18 cellular contexts compared by ENCODE assay signal in the genomic region with DNA sequence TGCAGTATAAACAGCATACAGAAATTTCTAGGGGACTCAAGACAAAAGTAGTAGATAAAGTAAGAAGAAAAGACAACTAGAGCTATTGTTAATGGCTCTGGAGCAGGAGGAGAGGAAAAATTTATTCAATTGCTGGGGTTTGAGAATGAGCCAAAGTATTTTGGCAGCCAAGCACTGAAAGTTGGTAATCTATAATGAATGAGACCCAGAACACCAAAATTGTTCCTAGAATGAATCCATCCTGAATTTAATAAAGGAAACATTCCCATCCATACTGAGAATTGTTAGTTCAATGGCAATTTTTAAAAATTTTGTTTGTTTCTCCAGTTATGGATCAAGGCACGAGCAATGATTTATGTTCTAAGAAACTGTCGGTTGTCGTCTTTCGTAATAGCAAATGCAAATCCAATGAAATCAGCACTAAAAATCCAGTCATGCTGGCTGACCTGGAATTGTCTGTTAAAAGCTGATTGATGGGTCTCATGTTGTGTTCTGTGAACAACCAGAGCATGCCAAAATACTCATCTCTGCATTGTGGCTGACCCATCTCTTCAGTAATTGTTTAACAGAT.
DNase-seq lines count a peak whose midpoint lies in the region; ATAC-seq and TF ChIP-seq lines count a peak whose summit lies in the region.
"Had no signal": no experiment of that assay in that cellular context is flagged by ENCODE, and none has a peak within 500 bp of the region (broad histone marks: within the 10 kb centered on the region; RNA-seq: fewer than 3 reads in every experiment).

No MANE protein-coding gene starts in this region.

- DNase-seq in PC-3 (peak; percentile 20), cardiac fibroblast (ENCODE audit: low read depth in 2 of 2) (peak; percentile 44 to 62), kidney tubule cell (ENCODE audit: low spot score) (peak; percentile 61), osteocyte (ENCODE audit: extremely low spot score, unreplicated experiment) (no peak), HUDEP-2 (lab: John Stamatoyannopoulos, UW; ENCODE audit: unreplicated experiment in 76 of 76) (no peak)
- DNase-seq: activated CD4-positive, alpha-beta T cell treated with anti-CD3 and anti-CD28 coated beads for 48 hours; DMS53; glutamatergic neuron; islet precursor cell; NCI-H2081 treated with DMSO at 0.1 percent for 48 hours; transverse colon had no signal

- H3K4me1 Mint-ChIP-seq in osteocyte (ENCODE audit: unreplicated experiment): no peaks in the 10 kb centered on the region
- H3K4me1 Mint-ChIP-seq: activated naive CD4-positive, alpha-beta T cell treated with anti-CD3 and anti-CD28 coated beads, Interleukin-2, amount 50 U/mL, for 24 hours; IgD-negative memory B cell had no signal

- H3K4me2 ChIP-seq in PC-3 (ENCODE audit: low read length): no peak overlapping the region

- H3K9me3 ChIP-seq in PC-3 (ENCODE audit: low read length) (no peaks in the 10 kb centered on the region), subcutaneous abdominal adipose tissue (ENCODE audit: control insufficient read depth in 5 of 5, low read length in 5 of 5) (no peaks in the 10 kb centered on the region)
- H3K9me3 ChIP-seq: neutrophil, transverse colon had no signal

- H3K79me2 ChIP-seq in PC-3 (ENCODE audit: low read length): no peaks in the 10 kb centered on the region

- H3K4me1 ChIP-seq in PC-3 (ENCODE audit: insufficient read depth, low read length) (no peaks in the 10 kb centered on the region), subcutaneous abdominal adipose tissue (ENCODE audit: control insufficient read depth in 5 of 5, insufficient read depth in 5 of 5, low read length in 5 of 5) (peaks cover 2 to 33% (median 25%) of the 10 kb centered on the region in 5 donors)

- H3K4me3 Mint-ChIP-seq in osteocyte (ENCODE audit: unreplicated experiment): no peak overlapping the region
- H3K4me3 Mint-ChIP-seq: activated naive CD4-positive, alpha-beta T cell treated with anti-CD3 and anti-CD28 coated beads, Interleukin-2, amount 50 U/mL, for 24 hours; IgD-negative memory B cell had no signal

- no peak overlapping the region for H3K27ac ChIP-seq in PC-3 (ENCODE audit: low read length)
- H3K27ac ChIP-seq in subcutaneous abdominal adipose tissue (ENCODE audit: low read depth, low read length): peak overlapping the region; percentile 70
- H3K27ac ChIP-seq: neutrophil, SK-N-MC, transverse colon had no signal

- intact Hi-C loops in PC-3 (cut with micrococcal nuclease): no loop called here

- H3K27me3 Mint-ChIP-seq in osteocyte (ENCODE audit: unreplicated experiment): no peaks in the 10 kb centered on the region
- H3K27me3 Mint-ChIP-seq: activated naive CD4-positive, alpha-beta T cell treated with anti-CD3 and anti-CD28 coated beads, Interleukin-2, amount 50 U/mL, for 24 hours had no signal

- CTCF ChIA-PET in PC-3 (lab: Charles Lee): no interaction called here

- H3K36me3 ChIP-seq in PC-3 (ENCODE audit: low read depth, low read length) (no peaks in the 10 kb centered on the region), subcutaneous abdominal adipose tissue (ENCODE audit: control insufficient read depth in 5 of 5, insufficient read depth in 5 of 5, low read length in 5 of 5) (no peaks in the 10 kb centered on the region)
- H3K36me3 ChIP-seq: neutrophil, transverse colon had no signal

- no peaks in the 10 kb centered on the region for H4K20me1 ChIP-seq in PC-3 (ENCODE audit: low read length)

- H3K36me3 Mint-ChIP-seq in osteocyte (ENCODE audit: unreplicated experiment): no peaks in the 10 kb centered on the region
- H3K36me3 Mint-ChIP-seq: activated naive CD4-positive, alpha-beta T cell treated with anti-CD3 and anti-CD28 coated beads, Interleukin-2, amount 50 U/mL, for 24 hours; IgD-negative memory B cell had no signal

- H2AFZ ChIP-seq in PC-3 (ENCODE audit: low read length): no peak overlapping the region

- H3K9me3 Mint-ChIP-seq in osteocyte (ENCODE audit: unreplicated experiment): no peaks in the 10 kb centered on the region
- H3K9me3 Mint-ChIP-seq: activated naive CD4-positive, alpha-beta T cell treated with anti-CD3 and anti-CD28 coated beads, Interleukin-2, amount 50 U/mL, for 24 hours; IgD-negative memory B cell had no signal

- TF ChIP-seq CTCF in PC-3 (conservative IDR thresholded peaks at IDR 0.05; ENCODE audit: low read depth, low read length): no peak
- no peak for TF ChIP-seq CTCF in cardiac fibroblast (IDR thresholded peaks at IDR 0.05; ENCODE audit: low read depth, low read length)
- no peak for TF ChIP-seq CTCF in osteocyte (IDR thresholded peaks at IDR 0.05)

- H3K9me2 ChIP-seq in PC-3 (replicated peaks; ENCODE audit: low read length): no peaks in the 10 kb centered on the region

- H3F3A ChIP-seq in PC-3 (ENCODE audit: low read length, unreplicated experiment): no peaks in the 10 kb centered on the region

- H3K27me3 ChIP-seq in PC-3 (ENCODE audit: low read length): no peaks in the 10 kb centered on the region
- no peaks in the 10 kb centered on the region for H3K27me3 ChIP-seq in subcutaneous abdominal adipose tissue (ENCODE audit: control insufficient read depth in 5 of 5, insufficient read depth in 4 of 5, low read length in 5 of 5)
- H3K27me3 ChIP-seq: neutrophil, transverse colon had no signal

- no peak overlapping the region for H3K27ac Mint-ChIP-seq in osteocyte (ENCODE audit: unreplicated experiment)
- H3K27ac Mint-ChIP-seq: activated naive CD4-positive, alpha-beta T cell treated with anti-CD3 and anti-CD28 coated beads, Interleukin-2, amount 50 U/mL, for 24 hours; IgD-negative memory B cell had no signal

- H3K9ac ChIP-seq in PC-3 (ENCODE audit: low read length) (no peak overlapping the region), subcutaneous abdominal adipose tissue (ENCODE audit: low read length in 5 of 5) (no peak overlapping the region)

- ATAC-seq in PC-3 (no peak), GM18517 (IDR thresholded peaks at IDR 0.05; ENCODE audit: unreplicated experiment) (no peak), GM21360 (IDR thresholded peaks at IDR 0.05; ENCODE audit: unreplicated experiment) (no peak)

- POLR2A ChIA-PET in PC-3 (lab: Charles Lee; ENCODE audit: unreplicated experiment): no interaction called here

- no peak overlapping the region for H3K4me3 ChIP-seq in PC-3 (ENCODE audit: low read length)
- no peak overlapping the region for H3K4me3 ChIP-seq in cardiac fibroblast (replicated peaks in 1 of 2; ENCODE audit: low read depth in 2 of 2, low read length in 2 of 2)
- H3K4me3 ChIP-seq in subcutaneous abdominal adipose tissue (ENCODE audit: low read depth in 1 of 5, low read length in 5 of 5): no peak overlapping the region
- H3K4me3 ChIP-seq: SK-N-MC, transverse colon had no signal

- no TSS peak for BruUV-seq in PC-3 (replicated peaks; lab: Mats Ljungman, UMichigan)

Comparison
In these comparisons a context has a peak if more than half of its experiments do, and no peak if none do; other contexts are left out.
1. DNase-seq: peak in PC-3 (single experiment), cardiac fibroblast (2 of 2) and kidney tubule cell (single experiment); none in osteocyte (single experiment) and HUDEP-2 (0 of 76).